In genomic region chr1:88800382-88801051, GRCh38 we compare ENCODE assay signal across 8 cellular contexts.
DNase-seq lines count a peak whose midpoint lies in the region; ATAC-seq and TF ChIP-seq lines count a peak whose summit lies in the region.

No MANE protein-coding gene starts in this region.

- H3K9me3 ChIP-seq in SK-N-SH: peaks cover 5% of the 10 kb centered on the region; the same call in 1 of the 2 replicates

- H3K27ac ChIP-seq in SK-N-SH (ENCODE audit: low read depth in 2 of 2, low read length in 1 of 2): no peak overlapping the region

- no peaks in the 10 kb centered on the region for H3K27me3 ChIP-seq in SK-N-SH (ENCODE audit: insufficient read depth)

- H3K79me2 ChIP-seq in SK-N-SH (ENCODE audit: insufficient read depth): no peaks in the 10 kb centered on the region

- TF ChIP-seq CTCF in SK-N-SH (IDR thresholded peaks at IDR 0.05) (peak; percentile 61), natural killer cell (IDR thresholded peaks at IDR 0.05) (peak; percentile 78)

- ATAC-seq in natural killer cell: peak; percentile 75 to 85 (median 82)
- ATAC-seq in HG02642 (IDR thresholded peaks at IDR 0.05; ENCODE audit: poor library complexity, unreplicated experiment): no peak

- no peaks in the 10 kb centered on the region for H3K36me3 Mint-ChIP-seq in natural killer cell

- H3K9me3 Mint-ChIP-seq in natural killer cell: no peaks in the 10 kb centered on the region

- no peak for TF ChIP-seq EP300 in SK-N-SH (IDR thresholded peaks at IDR 0.05; ENCODE audit: borderline replicate concordance in 1 of 2, low read depth in 1 of 2, low read length in 1 of 2)

- CTCF ChIA-PET in SK-N-SH (lab: Yijun Ruan, JAX): interaction anchor here (1.4 kb wide), 1 partner anchor 12 kb away, joined by 3 read pairs; no protein-coding TSS in a partner anchor

- H3K4me1 ChIP-seq in SK-N-SH (ENCODE audit: control insufficient read depth in 1 of 2, insufficient read depth in 2 of 2, low read depth in 1 of 2, low read length in 1 of 2): 0 out of 4 replicates have a peak, but pooled peaks cover 0 to 6% of the 10 kb centered on the region in 2 experiments

- H3K9me2 ChIP-seq in SK-N-SH: no peaks in the 10 kb centered on the region

- H3K9ac ChIP-seq in SK-N-SH: no peak overlapping the region

- H3K4me3 ChIP-seq in SK-N-SH (ENCODE audit: low read depth in 2 of 2, low read length in 1 of 2): no peak overlapping the region; a peak in 1 of 4 replicates

- H3K4me3 Mint-ChIP-seq in natural killer cell: no peak overlapping the region

- WGBS in SK-N-SH (ENCODE audit: low lambda C conversion rate): 86% methylated on average over 5 of the region's 5 CpGs

- peaks cover 5% of the 10 kb centered on the region in 2 donors for H3K4me1 Mint-ChIP-seq in natural killer cell

- no peaks in the 10 kb centered on the region for H4K20me1 ChIP-seq in SK-N-SH (ENCODE audit: insufficient read depth)

- intact Hi-C loops in natural killer cell (cut with micrococcal nuclease): loop anchor here (1.0 kb wide), 1 partner anchor 77 kb away; no protein-coding TSS in a partner anchor

- no peaks in the 10 kb centered on the region for H3K27me3 Mint-ChIP-seq in natural killer cell (ENCODE audit: low read depth in 2 of 2)

- H3K36me3 ChIP-seq in SK-N-SH (replicated peaks in 1 of 2; ENCODE audit: control insufficient read depth in 1 of 2, insufficient read depth in 2 of 2, low read length in 1 of 2): peaks cover 33 to 62% of the 10 kb centered on the region in 2 experiments

- DNase-seq in activated naive CD4-positive, alpha-beta T cell treated with Interleukin-2 at 50 U/mL for 16 hours: peak; percentile 32
- no peak for DNase-seq in activated naive CD4-positive, alpha-beta T cell (lab: John Stamatoyannopoulos, UW)
- DNase-seq in SK-N-SH: peak; percentile 36
- peak; percentile 17 to 45 for DNase-seq in dermis microvascular lymphatic vessel endothelial cell (ENCODE audit: low read depth in 2 of 2)
- no peak for DNase-seq in natural killer cell
- DNase-seq in epidermal melanocyte (ENCODE audit: insufficient read length, low spot score): no peak
- no peak for DNase-seq in midbrain (lab: John Stamatoyannopoulos, UW)

- POLR2A ChIA-PET in SK-N-SH (lab: Yijun Ruan, JAX): no interaction called here

- H2AFZ ChIP-seq in SK-N-SH (ENCODE audit: low read depth): no peak overlapping the region

- peaks cover 17% of the 10 kb centered on the region for H3F3A ChIP-seq in SK-N-SH (replicated peaks; ENCODE audit: insufficient read depth)

- TF ChIP-seq RAD21 in SK-N-SH (IDR thresholded peaks at IDR 0.05; ENCODE audit: low read length): peak; percentile 46

- no peak overlapping the region for H3K4me2 ChIP-seq in SK-N-SH

- no peak overlapping the region for H3K27ac Mint-ChIP-seq in natural killer cell

TF ChIP-seq in SK-N-SH, 30 proteins besides CTCF, POLR2A, EP300 and RAD21:
- TF ChIP-seq NRF1 (IDR thresholded peaks at IDR 0.05; ENCODE audit: low read depth, low read length): no peak
- TF ChIP-seq RXRA (IDR thresholded peaks at IDR 0.05; ENCODE audit: borderline replicate concordance, low read depth): no peak
- TF ChIP-seq RCOR1 (IDR thresholded peaks at IDR 0.05; ENCODE audit: low read length): no peak
- no peak for TF ChIP-seq FOXJ3 (CRISPR knock-in tag; IDR thresholded peaks at IDR 0.05)
- no peak for TF ChIP-seq POLR2AphosphoS5 (IDR thresholded peaks at IDR 0.05; ENCODE audit: low read depth, low read length)
- no peak for TF ChIP-seq SMC3 (IDR thresholded peaks at IDR 0.05; ENCODE audit: low read depth, low read length)
- no peak for TF ChIP-seq USF1 (IDR thresholded peaks at IDR 0.05; ENCODE audit: borderline replicate concordance, low read depth)
- no peak for TF ChIP-seq FOSL2 (IDR thresholded peaks at IDR 0.05; ENCODE audit: borderline replicate concordance, low read depth)
- TF ChIP-seq EZH2phosphoT487 (IDR thresholded peaks at IDR 0.05; ENCODE audit: borderline replicate concordance, low read depth): no peak

Comparison
In these comparisons a context has a peak if more than half of its experiments do, and no peak if none do; other contexts are left out.
1. DNase-seq: peak in activated naive CD4-positive, alpha-beta T cell treated with Interleukin-2 at 50 U/mL for 16 hours (single experiment), SK-N-SH (single experiment) and dermis microvascular lymphatic vessel endothelial cell (2 of 2); none in activated naive CD4-positive, alpha-beta T cell (0 of 4), natural killer cell (single experiment), epidermal melanocyte (single experiment) and midbrain (single experiment).